ENCODE assay signal across 1 cellular context in the genomic region with DNA sequence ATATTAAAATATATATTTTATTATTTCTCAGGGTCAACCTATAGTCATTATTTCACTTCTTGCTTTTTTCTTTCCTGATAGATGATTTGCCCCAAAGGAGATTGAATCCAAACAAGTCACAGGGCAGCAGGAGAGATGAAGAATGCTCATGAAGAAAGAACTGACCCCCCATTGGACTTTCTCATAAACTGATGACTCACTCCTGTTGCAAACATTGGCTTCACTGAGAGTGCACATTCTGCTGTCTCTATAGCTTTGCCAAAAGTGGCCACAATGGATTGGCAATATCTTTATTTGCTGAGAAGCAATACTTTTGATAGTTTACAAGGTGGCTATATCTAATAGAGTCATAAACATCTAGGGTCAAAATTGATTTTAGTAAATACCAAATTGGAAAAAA.
TF ChIP-seq lines count a peak whose summit lies in the region.

No MANE protein-coding gene starts in this region.

TF ChIP-seq in WTC11, 78 proteins besides CTCF, POLR2A, EP300 and RAD21 (continued from another document):
- TF ChIP-seq, protein P1, sequence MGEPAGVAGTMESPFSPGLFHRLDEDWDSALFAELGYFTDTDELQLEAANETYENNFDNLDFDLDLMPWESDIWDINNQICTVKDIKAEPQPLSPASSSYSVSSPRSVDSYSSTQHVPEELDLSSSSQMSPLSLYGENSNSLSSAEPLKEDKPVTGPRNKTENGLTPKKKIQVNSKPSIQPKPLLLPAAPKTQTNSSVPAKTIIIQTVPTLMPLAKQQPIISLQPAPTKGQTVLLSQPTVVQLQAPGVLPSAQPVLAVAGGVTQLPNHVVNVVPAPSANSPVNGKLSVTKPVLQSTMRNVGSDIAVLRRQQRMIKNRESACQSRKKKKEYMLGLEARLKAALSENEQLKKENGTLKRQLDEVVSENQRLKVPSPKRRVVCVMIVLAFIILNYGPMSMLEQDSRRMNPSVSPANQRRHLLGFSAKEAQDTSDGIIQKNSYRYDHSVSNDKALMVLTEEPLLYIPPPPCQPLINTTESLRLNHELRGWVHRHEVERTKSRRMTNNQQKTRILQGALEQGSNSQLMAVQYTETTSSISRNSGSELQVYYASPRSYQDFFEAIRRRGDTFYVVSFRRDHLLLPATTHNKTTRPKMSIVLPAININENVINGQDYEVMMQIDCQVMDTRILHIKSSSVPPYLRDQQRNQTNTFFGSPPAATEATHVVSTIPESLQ (CRISPR knock-in tag; IDR thresholded peaks at IDR 0.05), result no peak
- TF ChIP-seq CREM (CRISPR knock-in tag; IDR thresholded peaks at IDR 0.05) (no peak), TEAD4 (CRISPR knock-in tag; IDR thresholded peaks at IDR 0.05) (no peak)
TF ChIP-seq in WTC11: peak in this region for 0.
